Comparison of ENCODE assay signal across 8 cellular contexts in the genomic region with DNA sequence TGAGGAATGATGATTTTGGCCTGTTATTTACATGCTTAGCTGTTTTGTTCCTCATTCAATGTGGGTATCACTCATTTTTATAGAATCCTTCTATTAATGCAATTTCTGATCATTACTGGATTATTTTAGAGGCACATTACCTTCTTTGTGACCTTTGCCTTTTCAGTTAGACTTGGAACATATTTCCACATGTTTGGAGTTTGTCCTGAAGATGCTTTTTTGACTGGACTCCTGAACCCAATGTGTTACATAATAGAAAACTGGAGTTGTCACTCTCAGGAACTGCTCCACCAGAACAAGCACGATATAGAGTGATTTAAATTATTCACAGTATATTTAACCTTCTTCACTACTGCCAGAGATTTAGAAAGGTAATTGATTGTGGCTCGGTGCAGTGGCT. TPM values are rescaled to one million over a fixed set of nuclear protein-coding genes. Genes with fewer than 3 reads are reported as not detected.
"Had no signal": no experiment of that assay in that cellular context is flagged by ENCODE, and none has a peak within 500 bp of the region (broad histone marks: within the 10 kb centered on the region; RNA-seq: fewer than 3 reads in every experiment).

No MANE protein-coding gene starts in this region.

- H3K9ac ChIP-seq: GM23248 had no signal

- H3K4me3 ChIP-seq: GM23248, K562 had no signal

- FAIRE-seq: K562 had no signal

- H3K27ac Mint-ChIP-seq: H9 had no signal

- H3K4me1 Mint-ChIP-seq: H9 had no signal

- H3K9me3 Mint-ChIP-seq: H9 had no signal

- H3K4me3 Mint-ChIP-seq: H9 had no signal

- H2AFZ ChIP-seq: GM23248 had no signal

- DNase-seq: GM23248, GOT3, H9, HCEC 1CT, IMR-90, KG1 had no signal

- H3K27ac ChIP-seq: GM23248, HL-60 had no signal

- ATAC-seq: K562 had no signal

RNA-seq across cellular contexts. Expression of a gene that starts 59.5 kb away (rescaled TPM):
- total RNA-seq: GM23248, H9, IMR-90 had no signal
- polyA plus RNA-seq: GM23248, IMR-90 had no signal
